ENCODE assay signal across 1 cellular context in the genomic region with DNA sequence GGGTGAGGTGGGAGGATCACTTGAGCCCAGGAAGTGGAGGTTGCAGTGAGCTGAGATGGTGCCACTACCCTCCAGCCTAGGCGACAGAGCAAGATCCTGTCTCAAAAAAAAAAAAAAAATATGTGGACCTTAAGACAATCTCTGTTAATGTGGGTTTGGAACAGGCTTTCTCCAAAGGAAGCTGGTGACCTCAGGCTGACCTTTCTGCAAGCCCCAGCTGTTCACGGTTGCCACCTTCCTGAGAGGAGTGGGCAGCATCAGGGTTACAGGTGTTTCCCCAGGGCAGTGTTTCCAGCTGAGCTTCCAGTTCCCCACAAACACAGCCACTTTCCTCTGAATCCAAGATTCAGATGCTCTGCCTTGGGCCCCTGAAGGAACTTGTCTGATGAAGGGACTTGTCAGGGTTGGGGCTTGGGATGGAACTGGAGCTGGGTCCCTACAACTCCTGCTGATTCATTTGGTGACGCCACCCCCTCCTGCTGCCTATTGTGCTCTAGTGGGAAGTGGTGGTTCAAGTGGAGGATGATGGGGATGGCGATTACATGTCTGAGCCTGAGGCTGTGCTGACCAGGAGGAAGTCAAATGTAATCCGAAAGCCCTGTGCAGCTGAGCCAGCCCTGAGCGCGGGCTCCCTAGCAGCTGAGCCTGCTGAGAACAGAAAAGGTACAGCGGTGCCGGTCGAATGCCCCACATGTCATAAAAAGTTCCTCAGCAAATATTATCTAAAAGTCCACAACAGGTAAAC.
TF ChIP-seq lines count a peak whose summit lies in the region.

No MANE protein-coding gene starts in this region.

TF ChIP-seq in IMR-90, 13 proteins besides CTCF, POLR2A, EP300 and RAD21:
- TF ChIP-seq RFX5 (IDR thresholded peaks at IDR 0.05; ENCODE audit: low read depth, low read length) (no peak), SMC3 (IDR thresholded peaks at IDR 0.05; ENCODE audit: low read depth, low read length) (no peak), CHD1 (IDR thresholded peaks at IDR 0.05; ENCODE audit: low read depth, low read length) (no peak), RCOR1 (IDR thresholded peaks at IDR 0.05; ENCODE audit: insufficient replicate concordance, low read length) (no peak), MAZ (IDR thresholded peaks at IDR 0.05; ENCODE audit: borderline replicate concordance, low read depth, low read length) (no peak), MXI1 (IDR thresholded peaks at IDR 0.05; ENCODE audit: borderline replicate concordance, low read depth, low read length) (no peak), FOS (IDR thresholded peaks at IDR 0.05; ENCODE audit: low read depth, low read length) (no peak), NFE2L2 (IDR thresholded peaks at IDR 0.05; ENCODE audit: low read depth, low read length) (no peak)
- TF ChIP-seq, protein P1, sequence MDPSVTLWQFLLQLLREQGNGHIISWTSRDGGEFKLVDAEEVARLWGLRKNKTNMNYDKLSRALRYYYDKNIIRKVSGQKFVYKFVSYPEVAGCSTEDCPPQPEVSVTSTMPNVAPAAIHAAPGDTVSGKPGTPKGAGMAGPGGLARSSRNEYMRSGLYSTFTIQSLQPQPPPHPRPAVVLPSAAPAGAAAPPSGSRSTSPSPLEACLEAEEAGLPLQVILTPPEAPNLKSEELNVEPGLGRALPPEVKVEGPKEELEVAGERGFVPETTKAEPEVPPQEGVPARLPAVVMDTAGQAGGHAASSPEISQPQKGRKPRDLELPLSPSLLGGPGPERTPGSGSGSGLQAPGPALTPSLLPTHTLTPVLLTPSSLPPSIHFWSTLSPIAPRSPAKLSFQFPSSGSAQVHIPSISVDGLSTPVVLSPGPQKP (IDR thresholded peaks at IDR 0.05; ENCODE audit: borderline replicate concordance, low read depth, low read length) = no peak
TF ChIP-seq in IMR-90: peak in this region for 0.
